In genomic region chr10:30200019-30200415, GRCh38 we compare ENCODE assay signal across 37 cellular contexts.
"Had no signal": no experiment of that assay in that cellular context is flagged by ENCODE, and none has a peak within 500 bp of the region (broad histone marks: within the 10 kb centered on the region; RNA-seq: fewer than 3 reads in every experiment).

No MANE protein-coding gene starts in this region.

- H3K4me3 Mint-ChIP-seq: activated B cell treated with CpG ODN at 0.5 μM for 24 hours; activated CD4-positive, alpha-beta memory T cell treated with anti-CD3 and anti-CD28 coated beads for 36 hours; activated CD4-positive, alpha-beta T cell treated with anti-CD3 and anti-CD28 coated beads, Interleukin-2, amount 10 ng/mL, durations not matched to agents 24 days and 14 days; activated CD8-positive, alpha-beta T cell treated with anti-CD3 and anti-CD28 coated beads for 36 hours; activated naive CD4-positive, alpha-beta T cell treated with anti-CD3 and anti-CD28 coated beads, Interleukin-2, amount 10 ng/mL, durations not matched to agents 7 days and 5 days; activated naive CD4-positive, alpha-beta T cell treated with anti-CD3 and anti-CD28 coated beads, Interleukin-2, amount 50 U/mL, for 24 hours; activated naive CD8-positive, alpha-beta T cell; activated T-cell treated with anti-CD3 and anti-CD28 coated beads, Interleukin-2, amount 50 U/mL, for 4 hours; activated T-cell treated with anti-CD3 and anti-CD28 coated beads, Interleukin-2, amount 50 U/mL, for 72 hours; activated T-helper 1 cell treated with anti-CD3 and anti-CD28 coated beads, Interleukin-12 subunit alpha, Interleukin-12 subunit beta, Interleukin-2, Interleukin-4 antibody, amounts not matched to agents 30 ng/mL and 10 ng/mL and 1 ng/mL, durations not matched to agents 14 hours and 24 hours and 36 hours; activated T-helper 17 cell treated with anti-CD3 and anti-CD28 coated beads, Interleukin-2, amount 50 U/mL, for 72 hours; central memory CD8-positive, alpha-beta T cell; T-helper 1 cell treated with Interleukin-12 subunit alpha and Interleukin-12 subunit beta and Interleukin-4 antibody, amounts not matched to agents 30 μg/mL and 1 μg/mL, for 36 hours; T-helper 2 cell treated with Interferon-gamma antibody and Interleukin-4, amounts not matched to agents 5 μg/mL and 100 μg/mL, for 36 hours had no signal

- H3K4me1 Mint-ChIP-seq: activated B cell treated with CpG ODN at 0.5 μM for 24 hours; activated CD4-positive, alpha-beta T cell treated with anti-CD3 and anti-CD28 coated beads, Interleukin-2, amount 10 ng/mL, durations not matched to agents 24 days and 14 days; activated naive CD4-positive, alpha-beta T cell treated with anti-CD3 and anti-CD28 coated beads, Interleukin-2, amount 10 ng/mL, durations not matched to agents 7 days and 5 days; activated naive CD4-positive, alpha-beta T cell treated with anti-CD3 and anti-CD28 coated beads, Interleukin-2, amount 50 U/mL, for 24 hours; activated T-helper 17 cell treated with anti-CD3 and anti-CD28 coated beads, Interleukin-2, amount 50 U/mL, for 72 hours; central memory CD8-positive, alpha-beta T cell had no signal

- H3K36me3 Mint-ChIP-seq: activated CD4-positive, alpha-beta memory T cell treated with anti-CD3 and anti-CD28 coated beads for 36 hours; activated naive CD4-positive, alpha-beta T cell treated with anti-CD3 and anti-CD28 coated beads, Interleukin-2, amount 10 ng/mL, durations not matched to agents 7 days and 5 days; activated naive CD4-positive, alpha-beta T cell treated with anti-CD3 and anti-CD28 coated beads, Interleukin-2, amount 50 U/mL, for 24 hours; activated naive CD8-positive, alpha-beta T cell had no signal

- H3K4me1 ChIP-seq: adrenal gland, body of pancreas, breast epithelium had no signal

- H3K27ac ChIP-seq: adrenal gland, body of pancreas, brain microvascular endothelial cell, cardiac muscle cell, VCaP had no signal

- FAIRE-seq: astrocyte, TTC549 had no signal

- H3K4me3 ChIP-seq: adrenal gland, body of pancreas, breast epithelium, cardiac muscle cell had no signal

- DNase-seq: activated B cell treated with CpG ODN at 0.5 μM for 24 hours; activated CD4-positive, alpha-beta memory T cell treated with anti-CD3 and anti-CD28 coated beads for 36 hours; activated CD4-positive, alpha-beta T cell treated with anti-CD3 and anti-CD28 coated beads for 4 hours; activated CD4-positive, alpha-beta T cell treated with anti-CD3 and anti-CD28 coated beads, Interleukin-2, amount 10 ng/mL, durations not matched to agents 24 days and 14 days; activated CD4-positive, alpha-beta T cell treated with anti-CD3 and anti-CD28 coated beads, Interleukin-2, amount 50 U/mL, for 1 hour; activated CD4-positive, alpha-beta T cell treated with anti-CD3 and anti-CD28 coated beads, Interleukin-2, amount 50 U/mL, for 4 hours; activated CD4-positive, CD25-positive, alpha-beta regulatory T cell treated with anti-CD3 and anti-CD28 coated beads, Interleukin-2, amount 50 U/mL, for 72 hours; activated CD8-positive, alpha-beta memory T cell treated with anti-CD3 and anti-CD28 coated beads, Interleukin-2, amount 50 U/mL, for 4 hours; activated CD8-positive, alpha-beta T cell treated with anti-CD3 and anti-CD28 coated beads for 36 hours; activated gamma-delta T cell; activated naive CD4-positive, alpha-beta T cell treated with anti-CD3 and anti-CD28 coated beads, Interleukin-2, amount 10 ng/mL, durations not matched to agents 7 days and 5 days; activated naive CD4-positive, alpha-beta T cell treated with Interleukin-2 at 50 U/mL for 16 hours; activated T-cell treated with anti-CD3 and anti-CD28 coated beads for 4 hours; activated T-cell treated with anti-CD3 and anti-CD28 coated beads, Interleukin-2, amount 50 U/mL, for 1 hour; activated T-cell treated with anti-CD3 and anti-CD28 coated beads, Interleukin-2, amount 50 U/mL, for 4 hours; activated T-cell treated with anti-CD3 and anti-CD28 coated beads, Interleukin-2, amount 50 U/mL, for 72 hours; adrenal gland; amniotic stem cell; aorta; body of pancreas; brain microvascular endothelial cell; cerebellar nuclear complex; T-helper 1 cell; T-helper 2 cell; T-helper 9 cell had no signal

- H3K27ac Mint-ChIP-seq: activated B cell treated with CpG ODN at 0.5 μM for 24 hours; activated CD4-positive, alpha-beta memory T cell treated with anti-CD3 and anti-CD28 coated beads for 36 hours; activated CD4-positive, alpha-beta T cell treated with anti-CD3 and anti-CD28 coated beads, Interleukin-2, amount 10 ng/mL, durations not matched to agents 24 days and 14 days; activated CD8-positive, alpha-beta T cell treated with anti-CD3 and anti-CD28 coated beads for 36 hours; activated naive CD4-positive, alpha-beta T cell treated with anti-CD3 and anti-CD28 coated beads, Interleukin-2, amount 10 ng/mL, durations not matched to agents 7 days and 5 days; activated naive CD4-positive, alpha-beta T cell treated with anti-CD3 and anti-CD28 coated beads, Interleukin-2, amount 50 U/mL, for 24 hours; activated naive CD8-positive, alpha-beta T cell; activated T-cell treated with anti-CD3 and anti-CD28 coated beads, Interleukin-2, amount 50 U/mL, for 72 hours; activated T-helper 1 cell treated with anti-CD3 and anti-CD28 coated beads, Interleukin-12 subunit alpha, Interleukin-12 subunit beta, Interleukin-2, Interleukin-4 antibody, amounts not matched to agents 30 ng/mL and 10 ng/mL and 1 ng/mL, durations not matched to agents 14 hours and 24 hours and 36 hours; activated T-helper 17 cell treated with anti-CD3 and anti-CD28 coated beads, Interleukin-2, amount 50 U/mL, for 72 hours; T-helper 1 cell treated with Interleukin-12 subunit alpha and Interleukin-12 subunit beta and Interleukin-4 antibody, amounts not matched to agents 30 μg/mL and 1 μg/mL, for 36 hours; T-helper 2 cell treated with Interferon-gamma antibody and Interleukin-4, amounts not matched to agents 5 μg/mL and 100 μg/mL, for 36 hours had no signal

- H3K9me3 ChIP-seq: adrenal gland, body of pancreas, breast epithelium had no signal

- H3K27me3 ChIP-seq: adrenal gland, body of pancreas, brain microvascular endothelial cell, breast epithelium, cardiac muscle cell had no signal

- H3K36me3 ChIP-seq: adrenal gland, brain microvascular endothelial cell, breast epithelium, cardiac muscle cell had no signal

- H3K9me3 Mint-ChIP-seq: activated B cell treated with CpG ODN at 0.5 μM for 24 hours; activated naive CD4-positive, alpha-beta T cell treated with anti-CD3 and anti-CD28 coated beads, Interleukin-2, amount 10 ng/mL, durations not matched to agents 7 days and 5 days; activated naive CD4-positive, alpha-beta T cell treated with anti-CD3 and anti-CD28 coated beads, Interleukin-2, amount 50 U/mL, for 24 hours; activated T-cell treated with anti-CD3 and anti-CD28 coated beads, Interleukin-2, amount 50 U/mL, for 4 hours; activated T-helper 1 cell treated with anti-CD3 and anti-CD28 coated beads, Interleukin-12 subunit alpha, Interleukin-12 subunit beta, Interleukin-2, Interleukin-4 antibody, amounts not matched to agents 30 ng/mL and 10 ng/mL and 1 ng/mL, durations not matched to agents 14 hours and 24 hours and 36 hours; activated T-helper 17 cell treated with anti-CD3 and anti-CD28 coated beads, Interleukin-2, amount 50 U/mL, for 72 hours; central memory CD8-positive, alpha-beta T cell had no signal
